ENCODE assay signal across 10 cellular contexts in the genomic region with DNA sequence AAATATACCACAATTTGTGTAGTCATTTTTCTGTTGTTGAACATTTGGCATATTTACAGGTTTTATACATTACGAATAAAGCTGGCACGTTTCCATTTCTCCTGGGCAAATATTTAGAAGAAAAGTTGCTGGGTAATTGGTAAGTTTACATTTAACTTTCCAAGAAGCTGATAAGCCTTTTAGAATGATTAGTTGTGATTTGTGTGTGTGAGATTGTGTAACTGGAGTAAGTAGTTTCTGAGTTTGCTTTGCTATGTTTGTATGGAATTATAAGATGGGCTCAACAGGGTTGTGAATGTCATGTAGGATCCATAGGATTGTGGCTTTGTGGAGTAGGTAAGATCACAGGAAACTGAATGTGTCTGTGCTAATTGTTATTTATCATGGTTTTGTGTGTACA. TPM values are rescaled to one million over a fixed set of nuclear protein-coding genes. Genes with fewer than 3 reads are reported as not detected.
DNase-seq lines count a peak whose midpoint lies in the region; ATAC-seq and TF ChIP-seq lines count a peak whose summit lies in the region.
"Had no signal": no experiment of that assay in that cellular context is flagged by ENCODE, and none has a peak within 500 bp of the region (broad histone marks: within the 10 kb centered on the region; RNA-seq: fewer than 3 reads in every experiment).

No MANE protein-coding gene starts in this region.

- intact Hi-C loops in sigmoid colon (cut with DNase I), result loop anchor here (5.0 to 10.0 kb wide), 3 partner anchors 47 to 90 kb away; a partner anchor contains a TSS

- no peak overlapping the region for H3K27ac Mint-ChIP-seq in GM23338
- H3K27ac Mint-ChIP-seq in endothelial cell (ENCODE audit: unreplicated experiment), result peak overlapping the region; percentile 98

- peak overlapping the region; percentile 92 for H3K4me2 ChIP-seq in GM23338
- H3K4me2 ChIP-seq in parathyroid adenoma (ENCODE audit: low read length), result peak overlapping the region; percentile 75

- H3K27ac ChIP-seq in GM23338 (ENCODE audit: low read depth) (no peak overlapping the region), SJCRH30 (peak overlapping the region; percentile 80; the same call in 1 of the 2 replicates), parathyroid adenoma (no peak overlapping the region), sigmoid colon (no peak overlapping the region)
- H3K27ac ChIP-seq: brain microvascular endothelial cell had no signal

- no peak for TF ChIP-seq EP300 in sigmoid colon (IDR thresholded peaks at IDR 0.05)

- TF ChIP-seq POLR2A in sigmoid colon (IDR thresholded peaks at IDR 0.05), result no peak

- DNase-seq in GM23338 (ENCODE audit: low spot score), result no peak
- no peak for DNase-seq in SJCRH30
- no peak for DNase-seq in endothelial cell (ENCODE audit: low spot score)
- no peak for DNase-seq in hepatic stellate cell (ENCODE audit: low spot score)
- DNase-seq in sigmoid colon, result no peak
- DNase-seq in NCI-H1930 (lab: John Stamatoyannopoulos, UW), result no peak
- DNase-seq: brain microvascular endothelial cell, kidney glomerular epithelial cell, NCI-H187 treated with DMSO at 0.1 percent for 48 hours had no signal

- H3K4me3 ChIP-seq in GM23338 (peak overlapping the region; percentile 99), SJCRH30 (peak overlapping the region; percentile 87), parathyroid adenoma (ENCODE audit: low read depth, low read length) (peak overlapping the region; percentile 96), sigmoid colon (no peak overlapping the region)

- peaks cover 16% of the 10 kb centered on the region for H3K9me3 ChIP-seq in SJCRH30 (replicated peaks)
- no peaks in the 10 kb centered on the region for H3K9me3 ChIP-seq in parathyroid adenoma (ENCODE audit: control insufficient read depth, low read length)
- H3K9me3 ChIP-seq in sigmoid colon, result peaks cover 0 to 12% (median 0%) of the 10 kb centered on the region in 4 donors

- H2AFZ ChIP-seq in GM23338 (no peak overlapping the region), parathyroid adenoma (no peak overlapping the region)

- H3K9me2 ChIP-seq in GM23338 (ENCODE audit: insufficient read depth), result no peaks in the 10 kb centered on the region

- no peak for ATAC-seq in GM23338

- peaks cover 20% of the 10 kb centered on the region for H3K36me3 ChIP-seq in GM23338 (ENCODE audit: insufficient read depth)
- H3K36me3 ChIP-seq in SJCRH30, result peaks cover 55% of the 10 kb centered on the region
- H3K36me3 ChIP-seq in parathyroid adenoma (ENCODE audit: control insufficient read depth, insufficient read depth, low read length), result no peaks in the 10 kb centered on the region
- H3K36me3 ChIP-seq in sigmoid colon, result peaks cover 0 to 60% (median 18%) of the 10 kb centered on the region in 4 donors

- 75 to 77% methylated on average over 2 of the region's 2 CpGs for WGBS in sigmoid colon, 2 donors

- no peak overlapping the region for H3K9ac ChIP-seq in parathyroid adenoma

- H3K4me3 Mint-ChIP-seq in GM23338 (peak overlapping the region; percentile 90), endothelial cell (ENCODE audit: unreplicated experiment) (peak overlapping the region; percentile 97)

- H3F3A ChIP-seq in GM23338 (replicated peaks; ENCODE audit: low read depth), result no peaks in the 10 kb centered on the region

- H3K27me3 Mint-ChIP-seq in GM23338 (ENCODE audit: insufficient read depth, low read depth, poor library complexity) (no peaks in the 10 kb centered on the region), endothelial cell (ENCODE audit: unreplicated experiment) (peaks cover 6% of the 10 kb centered on the region)

- H3K79me2 ChIP-seq in GM23338 (replicated peaks; ENCODE audit: insufficient read depth), result peaks cover 62% of the 10 kb centered on the region
- peaks cover 18% of the 10 kb centered on the region for H3K79me2 ChIP-seq in parathyroid adenoma

- 0 out of 2 replicates have a peak, but pooled peaks cover 5% of the 10 kb centered on the region for H3K4me1 ChIP-seq in GM23338 (ENCODE audit: insufficient read depth)
- H3K4me1 ChIP-seq in SJCRH30, result no peaks in the 10 kb centered on the region
- peaks cover 9% of the 10 kb centered on the region for H3K4me1 ChIP-seq in parathyroid adenoma
- H3K4me1 ChIP-seq in sigmoid colon, result peaks cover 0 to 24% (median 18%) of the 10 kb centered on the region in 4 donors

- TF ChIP-seq CTCF in GM23338 (conservative IDR thresholded peaks at IDR 0.05; ENCODE audit: low read depth in 2 of 2) (no peak), endothelial cell (IDR thresholded peaks at IDR 0.05; ENCODE audit: unreplicated experiment) (no peak), parathyroid adenoma (IDR thresholded peaks at IDR 0.05) (no peak), sigmoid colon (IDR thresholded peaks at IDR 0.05) (no peak)

- H3K4me1 Mint-ChIP-seq in GM23338 (peaks cover 13% of the 10 kb centered on the region; the same call in 2 of the 3 replicates), endothelial cell (ENCODE audit: unreplicated experiment) (peaks cover 20% of the 10 kb centered on the region)

- H4K20me1 ChIP-seq in GM23338 (replicated peaks; ENCODE audit: insufficient read depth), result no peaks in the 10 kb centered on the region; the same call in none of the 2 replicates

- H3K27me3 ChIP-seq in GM23338 (ENCODE audit: insufficient read depth), result no peaks in the 10 kb centered on the region
- no peaks in the 10 kb centered on the region for H3K27me3 ChIP-seq in SJCRH30
- no peaks in the 10 kb centered on the region for H3K27me3 ChIP-seq in parathyroid adenoma (ENCODE audit: control insufficient read depth, insufficient read depth, low read length)
- H3K27me3 ChIP-seq in sigmoid colon, result no peaks in the 10 kb centered on the region
- H3K27me3 ChIP-seq: brain microvascular endothelial cell had no signal

- H3K36me3 Mint-ChIP-seq in GM23338 (ENCODE audit: low read depth), result peaks cover 43% of the 10 kb centered on the region
- H3K36me3 Mint-ChIP-seq in endothelial cell (ENCODE audit: low read depth, unreplicated experiment), result peaks cover 47% of the 10 kb centered on the region

- H3K9me3 Mint-ChIP-seq in GM23338, result no peaks in the 10 kb centered on the region
- peaks cover 4% of the 10 kb centered on the region for H3K9me3 Mint-ChIP-seq in endothelial cell (ENCODE audit: unreplicated experiment)

TF ChIP-seq in GM23338, 12 proteins besides CTCF, POLR2A, EP300 and RAD21 (continues in another document):
- no peak for TF ChIP-seq NANOG (IDR thresholded peaks at IDR 0.05; ENCODE audit: borderline replicate concordance)
- TF ChIP-seq, protein P1, sequence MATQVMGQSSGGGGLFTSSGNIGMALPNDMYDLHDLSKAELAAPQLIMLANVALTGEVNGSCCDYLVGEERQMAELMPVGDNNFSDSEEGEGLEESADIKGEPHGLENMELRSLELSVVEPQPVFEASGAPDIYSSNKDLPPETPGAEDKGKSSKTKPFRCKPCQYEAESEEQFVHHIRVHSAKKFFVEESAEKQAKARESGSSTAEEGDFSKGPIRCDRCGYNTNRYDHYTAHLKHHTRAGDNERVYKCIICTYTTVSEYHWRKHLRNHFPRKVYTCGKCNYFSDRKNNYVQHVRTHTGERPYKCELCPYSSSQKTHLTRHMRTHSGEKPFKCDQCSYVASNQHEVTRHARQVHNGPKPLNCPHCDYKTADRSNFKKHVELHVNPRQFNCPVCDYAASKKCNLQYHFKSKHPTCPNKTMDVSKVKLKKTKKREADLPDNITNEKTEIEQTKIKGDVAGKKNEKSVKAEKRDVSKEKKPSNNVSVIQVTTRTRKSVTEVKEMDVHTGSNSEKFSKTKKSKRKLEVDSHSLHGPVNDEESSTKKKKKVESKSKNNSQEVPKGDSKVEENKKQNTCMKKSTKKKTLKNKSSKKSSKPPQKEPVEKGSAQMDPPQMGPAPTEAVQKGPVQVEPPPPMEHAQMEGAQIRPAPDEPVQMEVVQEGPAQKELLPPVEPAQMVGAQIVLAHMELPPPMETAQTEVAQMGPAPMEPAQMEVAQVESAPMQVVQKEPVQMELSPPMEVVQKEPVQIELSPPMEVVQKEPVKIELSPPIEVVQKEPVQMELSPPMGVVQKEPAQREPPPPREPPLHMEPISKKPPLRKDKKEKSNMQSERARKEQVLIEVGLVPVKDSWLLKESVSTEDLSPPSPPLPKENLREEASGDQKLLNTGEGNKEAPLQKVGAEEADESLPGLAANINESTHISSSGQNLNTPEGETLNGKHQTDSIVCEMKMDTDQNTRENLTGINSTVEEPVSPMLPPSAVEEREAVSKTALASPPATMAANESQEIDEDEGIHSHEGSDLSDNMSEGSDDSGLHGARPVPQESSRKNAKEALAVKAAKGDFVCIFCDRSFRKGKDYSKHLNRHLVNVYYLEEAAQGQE (IDR thresholded peaks at IDR 0.05; ENCODE audit: unreplicated experiment), result no peak
- TF ChIP-seq, protein P2, sequence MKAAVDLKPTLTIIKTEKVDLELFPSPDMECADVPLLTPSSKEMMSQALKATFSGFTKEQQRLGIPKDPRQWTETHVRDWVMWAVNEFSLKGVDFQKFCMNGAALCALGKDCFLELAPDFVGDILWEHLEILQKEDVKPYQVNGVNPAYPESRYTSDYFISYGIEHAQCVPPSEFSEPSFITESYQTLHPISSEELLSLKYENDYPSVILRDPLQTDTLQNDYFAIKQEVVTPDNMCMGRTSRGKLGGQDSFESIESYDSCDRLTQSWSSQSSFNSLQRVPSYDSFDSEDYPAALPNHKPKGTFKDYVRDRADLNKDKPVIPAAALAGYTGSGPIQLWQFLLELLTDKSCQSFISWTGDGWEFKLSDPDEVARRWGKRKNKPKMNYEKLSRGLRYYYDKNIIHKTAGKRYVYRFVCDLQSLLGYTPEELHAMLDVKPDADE (IDR thresholded peaks at IDR 0.05), result no peak

RNA-seq across cellular contexts. Expression of a gene that starts 1.7 kb away (rescaled TPM):
- total RNA-seq in GM23338 (2014; rRNA removed; shearing (Covaris generic)), result 12.8 and 16.5 TPM in 2 replicates
- 6.1 and 9.2 TPM in 2 replicates for polyA plus RNA-seq in GM23338 (2016; fragmentation: Nextera tagmentation; extraction: Ambion mirVana)
- 12.6 and 16.9 TPM in 2 replicates for total RNA-seq in SJCRH30 (2014; rRNA removed; shearing (Covaris generic))
- total RNA-seq in endothelial cell (ENCODE audit: unreplicated experiment), result 19.0 TPM
- 10 to 100 TPM; 14.2 to 25.2 (median 20.2) TPM for total RNA-seq in sigmoid colon
- polyA plus RNA-seq in sigmoid colon, result 1 to 10 TPM in 1 of 3 donors, under 1 TPM in 2; 0.60 to 3.5 (median 0.69) TPM

RNA-seq across cellular contexts. Expression of a gene that starts 30.4 kb away (rescaled TPM):
- total RNA-seq in GM23338 (2014; rRNA removed; shearing (Covaris generic)), result 11.5 and 12.4 TPM in 2 replicates
- polyA plus RNA-seq in GM23338 (2016; fragmentation: Nextera tagmentation; extraction: Ambion mirVana), result 3.2 and 3.8 TPM in 2 replicates
- total RNA-seq in SJCRH30 (2014; rRNA removed; shearing (Covaris generic)), result 13.3 and 16.5 TPM in 2 replicates
- total RNA-seq in endothelial cell (ENCODE audit: unreplicated experiment), result 12.5 TPM
- total RNA-seq in sigmoid colon, result 10 to 100 TPM; 13.2 to 22.8 (median 19.5) TPM
- 1 to 10 TPM in 1 of 3 donors, under 1 TPM in 1, not detected in 1; 0.60 to 2.1 TPM for polyA plus RNA-seq in sigmoid colon

RNA-seq across cellular contexts. Expression of a gene that starts 46.7 kb away (rescaled TPM):
- 32.6 and 35.9 TPM in 2 replicates for total RNA-seq in GM23338 (2014; rRNA removed; shearing (Covaris generic))
- polyA plus RNA-seq in GM23338 (2016; fragmentation: Nextera tagmentation; extraction: Ambion mirVana), result 19.4 and 26.8 TPM in 2 replicates
- total RNA-seq in SJCRH30 (2014; rRNA removed; shearing (Covaris generic)), result 24.0 and 28.2 TPM in 2 replicates
- 20.6 TPM for total RNA-seq in endothelial cell (ENCODE audit: unreplicated experiment)
- total RNA-seq in sigmoid colon, result 10 to 100 TPM in 3 of 4 donors, 1 to 10 TPM in 1; 5.7 to 11.9 (median 11.0) TPM
- 1 to 10 TPM; 1.8 to 3.5 (median 2.8) TPM for polyA plus RNA-seq in sigmoid colon

Comparison
In these comparisons a context has a peak if more than half of its experiments do, and no peak if none do; other contexts are left out.
1. H3K4me3 ChIP-seq: peak in GM23338 (single experiment), SJCRH30 (single experiment) and parathyroid adenoma (single experiment); none in sigmoid colon (0 of 4).